ENCODE assay signal across 8 cellular contexts in genomic region chr19:55675661-55676354, GRCh38. TPM values are rescaled to one million over a fixed set of nuclear protein-coding genes. Genes with fewer than 3 reads are reported as not detected.
DNase-seq lines count a peak whose midpoint lies in the region; FAIRE-seq and TF ChIP-seq lines count a peak whose summit lies in the region.

No MANE protein-coding gene starts in this region.

- H3K4me3 ChIP-seq in kidney (ENCODE audit: low read length in 2 of 2), result peak overlapping the region; percentile 97 to 98

- intact Hi-C loops in kidney (cut with DNase I), result no loop called here

- H3K9me3 Mint-ChIP-seq in T-helper 1 cell treated with Interleukin-12 subunit alpha and Interleukin-12 subunit beta and Interleukin-4 antibody, amounts not matched to agents 30 μg/mL and 1 μg/mL, for 36 hours, result no peaks in the 10 kb centered on the region
- H3K9me3 Mint-ChIP-seq in activated naive CD8-positive, alpha-beta T cell treated with anti-CD3 and anti-CD28 coated beads for 36 hours, result no peaks in the 10 kb centered on the region

- H3K27me3 Mint-ChIP-seq in T-helper 1 cell treated with Interleukin-12 subunit alpha and Interleukin-12 subunit beta and Interleukin-4 antibody, amounts not matched to agents 30 μg/mL and 1 μg/mL, for 36 hours (ENCODE audit: low read depth), result no peaks in the 10 kb centered on the region
- no peaks in the 10 kb centered on the region for H3K27me3 Mint-ChIP-seq in activated naive CD8-positive, alpha-beta T cell treated with anti-CD3 and anti-CD28 coated beads for 36 hours

- TF ChIP-seq CTCF in kidney (IDR thresholded peaks at IDR 0.05; ENCODE audit: borderline replicate concordance, extremely low read depth, insufficient read depth), result no peak

- H3K4me1 Mint-ChIP-seq in T-helper 1 cell treated with Interleukin-12 subunit alpha and Interleukin-12 subunit beta and Interleukin-4 antibody, amounts not matched to agents 30 μg/mL and 1 μg/mL, for 36 hours (ENCODE audit: low read depth), result peaks cover 45% of the 10 kb centered on the region
- H3K4me1 Mint-ChIP-seq in activated naive CD8-positive, alpha-beta T cell treated with anti-CD3 and anti-CD28 coated beads for 36 hours, result peaks cover 60% of the 10 kb centered on the region

- peak overlapping the region; percentile 92 to 93 for H3K9ac ChIP-seq in kidney (ENCODE audit: low read length in 2 of 2)

- peaks cover 28% of the 10 kb centered on the region for H3K36me3 Mint-ChIP-seq in T-helper 1 cell treated with Interleukin-12 subunit alpha and Interleukin-12 subunit beta and Interleukin-4 antibody, amounts not matched to agents 30 μg/mL and 1 μg/mL, for 36 hours (ENCODE audit: low read depth)
- peaks cover 41% of the 10 kb centered on the region for H3K36me3 Mint-ChIP-seq in activated naive CD8-positive, alpha-beta T cell treated with anti-CD3 and anti-CD28 coated beads for 36 hours

- H3K9me3 ChIP-seq in kidney (ENCODE audit: control insufficient read depth in 1 of 2, low read length in 2 of 2), result no peaks in the 10 kb centered on the region

- peak overlapping the region; percentile 93 for H3K27ac Mint-ChIP-seq in T-helper 1 cell treated with Interleukin-12 subunit alpha and Interleukin-12 subunit beta and Interleukin-4 antibody, amounts not matched to agents 30 μg/mL and 1 μg/mL, for 36 hours
- H3K27ac Mint-ChIP-seq in activated naive CD8-positive, alpha-beta T cell treated with anti-CD3 and anti-CD28 coated beads for 36 hours, result peak overlapping the region; percentile 94

- DNase-seq in T-helper 1 cell (no peak), kidney (no peak), COLO829 (ENCODE audit: low spot score) (no peak)
- no peak for DNase-seq in activated naive CD8-positive, alpha-beta T cell treated with anti-CD3 and anti-CD28 coated beads for 36 hours
- no peak for DNase-seq in stimulated activated naive CD4-positive, alpha-beta T cell (lab: John Stamatoyannopoulos, UW)
- no peak for DNase-seq in activated CD8-positive, alpha-beta memory T cell treated with anti-CD3 and anti-CD28 coated beads for 24 hours

- H3K27ac ChIP-seq in kidney (ENCODE audit: low read depth in 2 of 2, low read length in 2 of 2) (peak overlapping the region; percentile 63 to 84), temporal lobe (ENCODE audit: low read depth, low read length) (peak overlapping the region; percentile 70)

- H3K4me1 ChIP-seq in kidney (ENCODE audit: control insufficient read depth in 1 of 2, insufficient read depth in 1 of 2, low read depth in 1 of 2, low read length in 2 of 2), result peaks cover 35 to 48% of the 10 kb centered on the region in 2 donors

- FAIRE-seq in kidney (lab: Jason Lieb, UNC), result no peak

- peaks cover 15% of the 10 kb centered on the region in 2 donors for H3K36me3 ChIP-seq in kidney (ENCODE audit: control insufficient read depth in 1 of 2, insufficient read depth in 2 of 2, low read length in 2 of 2)

- peak overlapping the region; percentile 97 for H3K4me3 Mint-ChIP-seq in T-helper 1 cell treated with Interleukin-12 subunit alpha and Interleukin-12 subunit beta and Interleukin-4 antibody, amounts not matched to agents 30 μg/mL and 1 μg/mL, for 36 hours
- H3K4me3 Mint-ChIP-seq in activated naive CD8-positive, alpha-beta T cell treated with anti-CD3 and anti-CD28 coated beads for 36 hours, result peak overlapping the region; percentile 100

RNA-seq across cellular contexts. Expression of gene EPN1, which starts 0.8 kb away (rescaled TPM):
- 10 to 100 TPM; 37.1 to 39.5 TPM for total RNA-seq in activated naive CD8-positive, alpha-beta T cell treated with anti-CD3 and anti-CD28 coated beads for 36 hours
- total RNA-seq in kidney (145 TPM), temporal lobe (32.2 TPM)
- polyA plus RNA-seq in kidney (ENCODE audit: insufficient read depth, low read depth, low replicate concordance), result 138 TPM

RNA-seq across cellular contexts. Expression of gene U2AF2, which starts 21.0 kb away (rescaled TPM):
- total RNA-seq in activated naive CD8-positive, alpha-beta T cell treated with anti-CD3 and anti-CD28 coated beads for 36 hours, result 100 to 1,000 TPM; 341 to 345 TPM
- total RNA-seq in kidney, result 161 TPM
- 54.8 TPM for polyA plus RNA-seq in kidney (ENCODE audit: insufficient read depth, low read depth, low replicate concordance)
- total RNA-seq in temporal lobe, result 83.6 TPM

RNA-seq across cellular contexts. Expression of gene CCDC106, which starts 27.8 kb away (rescaled TPM):
- total RNA-seq in activated naive CD8-positive, alpha-beta T cell treated with anti-CD3 and anti-CD28 coated beads for 36 hours, result 10 to 100 TPM; 10.9 to 12.0 TPM
- total RNA-seq in kidney (22.7 TPM), temporal lobe (10.1 TPM)
- 51.9 TPM for polyA plus RNA-seq in kidney (ENCODE audit: insufficient read depth, low read depth, low replicate concordance)

RNA-seq across cellular contexts. Expression of gene ZNF581, which starts 32.4 kb away (rescaled TPM):
- 10 to 100 TPM; 39.9 to 42.3 TPM for total RNA-seq in activated naive CD8-positive, alpha-beta T cell treated with anti-CD3 and anti-CD28 coated beads for 36 hours
- total RNA-seq in kidney, result 23.6 TPM
- polyA plus RNA-seq in kidney (ENCODE audit: insufficient read depth, low read depth, low replicate concordance), result 22.0 TPM
- total RNA-seq in temporal lobe, result 6.9 TPM

RNA-seq across cellular contexts. Expression of gene ZNF580, which starts 35.0 kb away (rescaled TPM):
- 10 to 100 TPM; 29.6 to 30.6 TPM for total RNA-seq in activated naive CD8-positive, alpha-beta T cell treated with anti-CD3 and anti-CD28 coated beads for 36 hours
- 56.8 TPM for total RNA-seq in kidney
- polyA plus RNA-seq in kidney (ENCODE audit: insufficient read depth, low read depth, low replicate concordance), result 47.0 TPM
- 4.4 TPM for total RNA-seq in temporal lobe
